8 cellular contexts compared by ENCODE assay signal in genomic region chr3:155743616-155744015, GRCh38. TPM values are rescaled to one million over a fixed set of nuclear protein-coding genes. Genes with fewer than 3 reads are reported as not detected.
DNase-seq lines count a peak whose midpoint lies in the region; ATAC-seq and TF ChIP-seq lines count a peak whose summit lies in the region.

No MANE protein-coding gene starts in this region.

- no peak overlapping the region for H3K27ac Mint-ChIP-seq in memory B cell

- intact Hi-C loops in left ventricle myocardium inferior (cut with micrococcal nuclease), result no loop called here
- intact Hi-C loops in cardiac septum (cut with DNase I), result no loop called here
- intact Hi-C loops in aorta (cut with DNase I), result no loop called here

- peak overlapping the region; percentile 91 for H3K4me3 Mint-ChIP-seq in memory B cell

- no peak for TF ChIP-seq CTCF in left ventricle myocardium inferior (IDR thresholded peaks at IDR 0.05; ENCODE audit: borderline replicate concordance)
- TF ChIP-seq CTCF in astrocyte of the spinal cord (IDR thresholded peaks at IDR 0.05; ENCODE audit: low read depth, low read length), result no peak

- H3K27me3 Mint-ChIP-seq in memory B cell, result peaks cover 9% of the 10 kb centered on the region

- no peaks in the 10 kb centered on the region for H3K36me3 Mint-ChIP-seq in memory B cell

- H3K27ac ChIP-seq in left ventricle myocardium inferior (replicated peaks), result no peak overlapping the region
- no peak overlapping the region for H3K27ac ChIP-seq in aorta (ENCODE audit: low read depth in 1 of 2, low read length in 2 of 2)

- no peaks in the 10 kb centered on the region for H3K9me3 ChIP-seq in left ventricle myocardium inferior (replicated peaks)
- no peaks in the 10 kb centered on the region for H3K9me3 ChIP-seq in aorta (ENCODE audit: control insufficient read depth, low read length)

- H3K36me3 ChIP-seq in left ventricle myocardium inferior (no peaks in the 10 kb centered on the region), aorta (ENCODE audit: control insufficient read depth in 1 of 2, insufficient read depth in 2 of 2, low read length in 1 of 2) (no peaks in the 10 kb centered on the region)

- no peak for ATAC-seq in memory B cell (ENCODE audit: low read depth)
- no peak for ATAC-seq in aorta (ENCODE audit: low FRiP score)
- ATAC-seq in GM19035 (IDR thresholded peaks at IDR 0.05; ENCODE audit: unreplicated experiment), result no peak

- H3K9me3 Mint-ChIP-seq in memory B cell, result no peaks in the 10 kb centered on the region

- in situ Hi-C loops in astrocyte of the spinal cord (cut with HindIII; ENCODE audit: low sequenced_read_pairs), result no loop called here

- H3K4me3 ChIP-seq in left ventricle myocardium inferior, result peak overlapping the region; percentile 72
- peak overlapping the region; percentile 68 for H3K4me3 ChIP-seq in astrocyte of the spinal cord (ENCODE audit: low read depth, low read length)
- H3K4me3 ChIP-seq in aorta (ENCODE audit: low read length in 2 of 2), result peak overlapping the region; percentile 54 to 69

- WGBS in aorta, 2 donors, result 15 to 17% methylated on average over 8 of the region's 8 CpGs

- H3K4me1 Mint-ChIP-seq in memory B cell, result peaks cover 13% of the 10 kb centered on the region

- H3K27me3 ChIP-seq in left ventricle myocardium inferior (ENCODE audit: low read depth) (peaks cover 60% of the 10 kb centered on the region), aorta (ENCODE audit: control insufficient read depth in 1 of 2, insufficient read depth in 2 of 2, low read length in 1 of 2) (no peaks in the 10 kb centered on the region)

- DNase-seq in left ventricle myocardium inferior (no peak), cardiac septum (ENCODE audit: low spot score) (no peak), astrocyte of the spinal cord (ENCODE audit: low read depth, low spot score) (no peak), memory B cell (ENCODE audit: low spot score in 2 of 2) (no peak), aorta (no peak), SK-N-DZ (ENCODE audit: low spot score) (no peak)
- DNase-seq in activated CD4-positive, alpha-beta T cell treated with anti-CD3 and anti-CD28 coated beads for 4 hours, result no peak

- H3K4me1 ChIP-seq in left ventricle myocardium inferior, result peaks cover 31% of the 10 kb centered on the region
- no peaks in the 10 kb centered on the region for H3K4me1 ChIP-seq in aorta (ENCODE audit: control insufficient read depth in 1 of 2, insufficient read depth in 2 of 2, low read length in 2 of 2)

RNA-seq across cellular contexts. Expression of gene PLCH1, which starts 1.3 kb away (rescaled TPM):
- 0.85 TPM for total RNA-seq in left ventricle myocardium inferior
- 0.16 TPM for total RNA-seq in cardiac septum
- total RNA-seq in aorta, result under 1 TPM in 1 of 2 donors, not detected in 1; 0.57 TPM
- under 1 TPM in 1 of 2 donors, not detected in 1; 0.08 TPM for polyA plus RNA-seq in aorta
- 0.57 and 0.59 TPM in 2 replicates for polyA plus RNA-seq in SK-N-DZ (2014; cell fraction: cytosol; rRNA removed)
- polyA plus RNA-seq in SK-N-DZ (2014; cell fraction: nucleus; rRNA removed), result 0.99 and 1.1 TPM in 2 replicates
